In genomic region chr19:11453468-11454341, GRCh38 we compare ENCODE assay signal across 1 cellular context.
TF ChIP-seq lines count a peak whose summit lies in the region.

No MANE protein-coding gene starts in this region.

TF ChIP-seq in endothelial cell of umbilical vein, 7 proteins besides CTCF, POLR2A, EP300 and RAD21:
- TF ChIP-seq POLR2AphosphoS5 (IDR thresholded peaks at IDR 0.05; ENCODE audit: insufficient read depth, low read depth, low read length) (no peak), JUN (IDR thresholded peaks at IDR 0.05; ENCODE audit: borderline replicate concordance, insufficient read depth, insufficient read length, low read depth) (no peak), MAX (IDR thresholded peaks at IDR 0.05; ENCODE audit: insufficient read depth, insufficient read length) (no peak), GATA2 (IDR thresholded peaks at IDR 0.05; ENCODE audit: insufficient read depth, insufficient read length, low read depth, low read length) (no peak), EZH2 (IDR thresholded peaks at IDR 0.05; ENCODE audit: borderline replicate concordance, low read depth, low read length, severe bottlenecking) (no peak), MYC (IDR thresholded peaks at IDR 0.05; ENCODE audit: low read depth, low read length) (no peak)
